1 cellular context compared by ENCODE assay signal in genomic region chr17:64765191-64765889, GRCh38.
TF ChIP-seq lines count a peak whose summit lies in the region.

No MANE protein-coding gene starts in this region.

TF ChIP-seq in HepG2, 621 proteins besides CTCF, POLR2A, EP300 and RAD21 (continued from another document and continues in another):
- peak; percentile 15; the same call in 1 of the 2 replicates for TF ChIP-seq ZNF687 (CRISPR knock-in tag; IDR thresholded peaks at IDR 0.05)
- no peak for TF ChIP-seq IRF9 (CRISPR knock-in tag; IDR thresholded peaks at IDR 0.05; ENCODE audit: borderline replicate concordance)
- TF ChIP-seq ELF4 (CRISPR knock-in tag; IDR thresholded peaks at IDR 0.05; ENCODE audit: borderline replicate concordance) = 0 out of 2 replicates have a peak, but pooled peaks have one; percentile 10
- TF ChIP-seq ZBTB7B (CRISPR knock-in tag; IDR thresholded peaks at IDR 0.05) = no peak
- no peak for TF ChIP-seq ZNF136 (CRISPR knock-in tag; IDR thresholded peaks at IDR 0.05; ENCODE audit: low read depth)
- no peak for TF ChIP-seq ZNF761 (CRISPR knock-in tag; conservative IDR thresholded peaks at IDR 0.05)
- no peak for TF ChIP-seq GPN1 (CRISPR knock-in tag; IDR thresholded peaks at IDR 0.05; ENCODE audit: borderline replicate concordance)
- no peak for TF ChIP-seq SALL1 (CRISPR knock-in tag; IDR thresholded peaks at IDR 0.05)
- no peak for TF ChIP-seq BATF2 (CRISPR knock-in tag; IDR thresholded peaks at IDR 0.05)
- no peak for TF ChIP-seq CENPT (CRISPR knock-in tag; IDR thresholded peaks at IDR 0.05; ENCODE audit: low read depth)
- TF ChIP-seq ZNF674 (CRISPR knock-in tag; IDR thresholded peaks at IDR 0.05; ENCODE audit: low read depth) = no peak
- TF ChIP-seq ZNF580 (CRISPR knock-in tag; IDR thresholded peaks at IDR 0.05; ENCODE audit: borderline replicate concordance, low read depth) = no peak
- no peak for TF ChIP-seq ZNF598 (CRISPR knock-in tag; IDR thresholded peaks at IDR 0.05; ENCODE audit: borderline replicate concordance)
- no peak for TF ChIP-seq ZNF552 (CRISPR knock-in tag; IDR thresholded peaks at IDR 0.05; ENCODE audit: borderline replicate concordance)
- TF ChIP-seq U2AF1 (optimal IDR thresholded peaks at IDR 0.05; ENCODE audit: low read depth, low read length) = no peak
- 0 out of 2 replicates have a peak, but pooled peaks have one; percentile 15 for TF ChIP-seq PITX1 (CRISPR knock-in tag; IDR thresholded peaks at IDR 0.05)
- TF ChIP-seq HIVEP1 (CRISPR knock-in tag; IDR thresholded peaks at IDR 0.05) = no peak
- TF ChIP-seq NR2F1 (CRISPR knock-in tag; IDR thresholded peaks at IDR 0.05) = no peak
- TF ChIP-seq SRSF1 (optimal IDR thresholded peaks at IDR 0.05; ENCODE audit: low read depth, low read length) = no peak
- TF ChIP-seq EED (CRISPR knock-in tag; IDR thresholded peaks at IDR 0.05) = no peak
- TF ChIP-seq SIX1 (CRISPR knock-in tag; IDR thresholded peaks at IDR 0.05; ENCODE audit: borderline replicate concordance) = no peak
- TF ChIP-seq ZNF614 (CRISPR knock-in tag; IDR thresholded peaks at IDR 0.05; ENCODE audit: borderline replicate concordance) = no peak
- peak; percentile 31 for TF ChIP-seq TEAD3 (CRISPR knock-in tag; optimal IDR thresholded peaks at IDR 0.05; ENCODE audit: borderline replicate concordance)
- TF ChIP-seq SAP130 (CRISPR knock-in tag; IDR thresholded peaks at IDR 0.05; ENCODE audit: low read depth) = no peak
- TF ChIP-seq ZNF276 (CRISPR knock-in tag; IDR thresholded peaks at IDR 0.05; ENCODE audit: low read depth) = 0 out of 2 replicates have a peak, but pooled peaks have one; percentile 17
- TF ChIP-seq PLSCR1 (CRISPR knock-in tag; IDR thresholded peaks at IDR 0.05; ENCODE audit: borderline replicate concordance) = no peak
- no peak for TF ChIP-seq AKNA (CRISPR knock-in tag; IDR thresholded peaks at IDR 0.05; ENCODE audit: borderline replicate concordance)
- TF ChIP-seq MYPOP (CRISPR knock-in tag; IDR thresholded peaks at IDR 0.05) = no peak
- TF ChIP-seq DBP (CRISPR knock-in tag; IDR thresholded peaks at IDR 0.05; ENCODE audit: not compliant biosample characterization) = no peak
- TF ChIP-seq HNRNPH1 (optimal IDR thresholded peaks at IDR 0.05; ENCODE audit: low read depth, low read length) = no peak
- no peak for TF ChIP-seq GATAD2A (CRISPR knock-in tag; IDR thresholded peaks at IDR 0.05)
- no peak for TF ChIP-seq ZNF318 (CRISPR knock-in tag; IDR thresholded peaks at IDR 0.05)
